ENCODE assay signal across 1 cellular context in the genomic region with DNA sequence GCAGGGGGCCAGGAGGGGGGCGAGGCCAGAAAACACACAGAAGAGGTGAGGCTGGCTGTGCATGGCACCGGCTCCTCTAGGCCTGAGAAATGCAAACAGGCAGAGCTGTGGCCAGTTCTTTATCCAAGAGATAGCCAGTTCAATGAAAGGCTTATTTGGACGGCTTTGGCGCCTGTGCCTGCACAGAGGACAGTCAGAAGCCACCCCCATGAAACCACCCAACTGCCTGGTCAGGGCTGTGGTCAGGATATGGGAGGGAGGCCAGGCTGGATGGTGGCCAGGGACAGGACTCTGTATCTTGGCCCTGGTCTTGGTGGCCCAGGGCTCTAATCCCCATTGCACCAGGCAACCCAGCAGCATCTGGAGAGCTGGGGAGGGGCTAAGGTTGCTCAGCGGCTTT.
TF ChIP-seq lines count a peak whose summit lies in the region.

No MANE protein-coding gene starts in this region.

TF ChIP-seq in K562, 482 proteins besides CTCF, POLR2A, EP300 and RAD21:
- TF ChIP-seq, protein P1, sequence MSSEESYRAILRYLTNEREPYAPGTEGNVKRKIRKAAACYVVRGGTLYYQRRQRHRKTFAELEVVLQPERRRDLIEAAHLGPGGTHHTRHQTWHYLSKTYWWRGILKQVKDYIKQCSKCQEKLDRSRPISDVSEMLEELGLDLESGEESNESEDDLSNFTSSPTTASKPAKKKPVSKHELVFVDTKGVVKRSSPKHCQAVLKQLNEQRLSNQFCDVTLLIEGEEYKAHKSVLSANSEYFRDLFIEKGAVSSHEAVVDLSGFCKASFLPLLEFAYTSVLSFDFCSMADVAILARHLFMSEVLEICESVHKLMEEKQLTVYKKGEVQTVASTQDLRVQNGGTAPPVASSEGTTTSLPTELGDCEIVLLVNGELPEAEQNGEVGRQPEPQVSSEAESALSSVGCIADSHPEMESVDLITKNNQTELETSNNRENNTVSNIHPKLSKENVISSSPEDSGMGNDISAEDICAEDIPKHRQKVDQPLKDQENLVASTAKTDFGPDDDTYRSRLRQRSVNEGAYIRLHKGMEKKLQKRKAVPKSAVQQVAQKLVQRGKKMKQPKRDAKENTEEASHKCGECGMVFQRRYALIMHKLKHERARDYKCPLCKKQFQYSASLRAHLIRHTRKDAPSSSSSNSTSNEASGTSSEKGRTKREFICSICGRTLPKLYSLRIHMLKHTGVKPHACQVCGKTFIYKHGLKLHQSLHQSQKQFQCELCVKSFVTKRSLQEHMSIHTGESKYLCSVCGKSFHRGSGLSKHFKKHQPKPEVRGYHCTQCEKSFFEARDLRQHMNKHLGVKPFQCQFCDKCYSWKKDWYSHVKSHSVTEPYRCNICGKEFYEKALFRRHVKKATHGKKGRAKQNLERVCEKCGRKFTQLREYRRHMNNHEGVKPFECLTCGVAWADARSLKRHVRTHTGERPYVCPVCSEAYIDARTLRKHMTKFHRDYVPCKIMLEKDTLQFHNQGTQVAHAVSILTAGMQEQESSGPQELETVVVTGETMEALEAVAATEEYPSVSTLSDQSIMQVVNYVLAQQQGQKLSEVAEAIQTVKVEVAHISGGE (CRISPR knock-in tag; IDR thresholded peaks at IDR 0.05), result no peak
- TF ChIP-seq HNRNPL (IDR thresholded peaks at IDR 0.05; ENCODE audit: low read depth, low read length), result no peak
- no peak for TF ChIP-seq STAG1 (CRISPR knock-in tag; IDR thresholded peaks at IDR 0.05; ENCODE audit: borderline replicate concordance)
- TF ChIP-seq ESRRA (IDR thresholded peaks at IDR 0.05; ENCODE audit: borderline replicate concordance, low read depth), result no peak
- TF ChIP-seq, protein P2, sequence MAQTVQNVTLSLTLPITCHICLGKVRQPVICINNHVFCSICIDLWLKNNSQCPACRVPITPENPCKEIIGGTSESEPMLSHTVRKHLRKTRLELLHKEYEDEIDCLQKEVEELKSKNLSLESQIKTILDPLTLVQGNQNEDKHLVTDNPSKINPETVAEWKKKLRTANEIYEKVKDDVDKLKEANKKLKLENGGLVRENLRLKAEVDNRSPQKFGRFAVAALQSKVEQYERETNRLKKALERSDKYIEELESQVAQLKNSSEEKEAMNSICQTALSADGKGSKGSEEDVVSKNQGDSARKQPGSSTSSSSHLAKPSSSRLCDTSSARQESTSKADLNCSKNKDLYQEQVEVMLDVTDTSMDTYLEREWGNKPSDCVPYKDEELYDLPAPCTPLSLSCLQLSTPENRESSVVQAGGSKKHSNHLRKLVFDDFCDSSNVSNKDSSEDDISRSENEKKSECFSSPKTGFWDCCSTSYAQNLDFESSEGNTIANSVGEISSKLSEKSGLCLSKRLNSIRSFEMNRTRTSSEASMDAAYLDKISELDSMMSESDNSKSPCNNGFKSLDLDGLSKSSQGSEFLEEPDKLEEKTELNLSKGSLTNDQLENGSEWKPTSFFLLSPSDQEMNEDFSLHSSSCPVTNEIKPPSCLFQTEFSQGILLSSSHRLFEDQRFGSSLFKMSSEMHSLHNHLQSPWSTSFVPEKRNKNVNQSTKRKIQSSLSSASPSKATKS (CRISPR knock-in tag; IDR thresholded peaks at IDR 0.05), result no peak
- TF ChIP-seq, protein P3, sequence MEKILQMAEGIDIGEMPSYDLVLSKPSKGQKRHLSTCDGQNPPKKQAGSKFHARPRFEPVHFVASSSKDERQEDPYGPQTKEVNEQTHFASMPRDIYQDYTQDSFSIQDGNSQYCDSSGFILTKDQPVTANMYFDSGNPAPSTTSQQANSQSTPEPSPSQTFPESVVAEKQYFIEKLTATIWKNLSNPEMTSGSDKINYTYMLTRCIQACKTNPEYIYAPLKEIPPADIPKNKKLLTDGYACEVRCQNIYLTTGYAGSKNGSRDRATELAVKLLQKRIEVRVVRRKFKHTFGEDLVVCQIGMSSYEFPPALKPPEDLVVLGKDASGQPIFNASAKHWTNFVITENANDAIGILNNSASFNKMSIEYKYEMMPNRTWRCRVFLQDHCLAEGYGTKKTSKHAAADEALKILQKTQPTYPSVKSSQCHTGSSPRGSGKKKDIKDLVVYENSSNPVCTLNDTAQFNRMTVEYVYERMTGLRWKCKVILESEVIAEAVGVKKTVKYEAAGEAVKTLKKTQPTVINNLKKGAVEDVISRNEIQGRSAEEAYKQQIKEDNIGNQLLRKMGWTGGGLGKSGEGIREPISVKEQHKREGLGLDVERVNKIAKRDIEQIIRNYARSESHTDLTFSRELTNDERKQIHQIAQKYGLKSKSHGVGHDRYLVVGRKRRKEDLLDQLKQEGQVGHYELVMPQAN (IDR thresholded peaks at IDR 0.05; ENCODE audit: borderline replicate concordance), result no peak
- no peak for TF ChIP-seq TRIM24 (IDR thresholded peaks at IDR 0.05)
- TF ChIP-seq, protein P4, sequence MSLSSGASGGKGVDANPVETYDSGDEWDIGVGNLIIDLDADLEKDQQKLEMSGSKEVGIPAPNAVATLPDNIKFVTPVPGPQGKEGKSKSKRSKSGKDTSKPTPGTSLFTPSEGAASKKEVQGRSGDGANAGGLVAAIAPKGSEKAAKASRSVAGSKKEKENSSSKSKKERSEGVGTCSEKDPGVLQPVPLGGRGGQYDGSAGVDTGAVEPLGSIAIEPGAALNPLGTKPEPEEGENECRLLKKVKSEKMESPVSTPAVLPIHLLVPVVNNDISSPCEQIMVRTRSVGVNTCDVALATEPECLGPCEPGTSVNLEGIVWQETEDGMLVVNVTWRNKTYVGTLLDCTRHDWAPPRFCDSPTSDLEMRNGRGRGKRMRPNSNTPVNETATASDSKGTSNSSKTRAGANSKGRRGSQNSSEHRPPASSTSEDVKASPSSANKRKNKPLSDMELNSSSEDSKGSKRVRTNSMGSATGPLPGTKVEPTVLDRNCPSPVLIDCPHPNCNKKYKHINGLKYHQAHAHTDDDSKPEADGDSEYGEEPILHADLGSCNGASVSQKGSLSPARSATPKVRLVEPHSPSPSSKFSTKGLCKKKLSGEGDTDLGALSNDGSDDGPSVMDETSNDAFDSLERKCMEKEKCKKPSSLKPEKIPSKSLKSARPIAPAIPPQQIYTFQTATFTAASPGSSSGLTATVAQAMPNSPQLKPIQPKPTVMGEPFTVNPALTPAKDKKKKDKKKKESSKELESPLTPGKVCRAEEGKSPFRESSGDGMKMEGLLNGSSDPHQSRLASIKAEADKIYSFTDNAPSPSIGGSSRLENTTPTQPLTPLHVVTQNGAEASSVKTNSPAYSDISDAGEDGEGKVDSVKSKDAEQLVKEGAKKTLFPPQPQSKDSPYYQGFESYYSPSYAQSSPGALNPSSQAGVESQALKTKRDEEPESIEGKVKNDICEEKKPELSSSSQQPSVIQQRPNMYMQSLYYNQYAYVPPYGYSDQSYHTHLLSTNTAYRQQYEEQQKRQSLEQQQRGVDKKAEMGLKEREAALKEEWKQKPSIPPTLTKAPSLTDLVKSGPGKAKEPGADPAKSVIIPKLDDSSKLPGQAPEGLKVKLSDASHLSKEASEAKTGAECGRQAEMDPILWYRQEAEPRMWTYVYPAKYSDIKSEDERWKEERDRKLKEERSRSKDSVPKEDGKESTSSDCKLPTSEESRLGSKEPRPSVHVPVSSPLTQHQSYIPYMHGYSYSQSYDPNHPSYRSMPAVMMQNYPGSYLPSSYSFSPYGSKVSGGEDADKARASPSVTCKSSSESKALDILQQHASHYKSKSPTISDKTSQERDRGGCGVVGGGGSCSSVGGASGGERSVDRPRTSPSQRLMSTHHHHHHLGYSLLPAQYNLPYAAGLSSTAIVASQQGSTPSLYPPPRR (CRISPR knock-in tag; IDR thresholded peaks at IDR 0.05; ENCODE audit: borderline replicate concordance), result no peak
- TF ChIP-seq, protein P5, sequence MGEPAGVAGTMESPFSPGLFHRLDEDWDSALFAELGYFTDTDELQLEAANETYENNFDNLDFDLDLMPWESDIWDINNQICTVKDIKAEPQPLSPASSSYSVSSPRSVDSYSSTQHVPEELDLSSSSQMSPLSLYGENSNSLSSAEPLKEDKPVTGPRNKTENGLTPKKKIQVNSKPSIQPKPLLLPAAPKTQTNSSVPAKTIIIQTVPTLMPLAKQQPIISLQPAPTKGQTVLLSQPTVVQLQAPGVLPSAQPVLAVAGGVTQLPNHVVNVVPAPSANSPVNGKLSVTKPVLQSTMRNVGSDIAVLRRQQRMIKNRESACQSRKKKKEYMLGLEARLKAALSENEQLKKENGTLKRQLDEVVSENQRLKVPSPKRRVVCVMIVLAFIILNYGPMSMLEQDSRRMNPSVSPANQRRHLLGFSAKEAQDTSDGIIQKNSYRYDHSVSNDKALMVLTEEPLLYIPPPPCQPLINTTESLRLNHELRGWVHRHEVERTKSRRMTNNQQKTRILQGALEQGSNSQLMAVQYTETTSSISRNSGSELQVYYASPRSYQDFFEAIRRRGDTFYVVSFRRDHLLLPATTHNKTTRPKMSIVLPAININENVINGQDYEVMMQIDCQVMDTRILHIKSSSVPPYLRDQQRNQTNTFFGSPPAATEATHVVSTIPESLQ (CRISPR knock-in tag; IDR thresholded peaks at IDR 0.05), result no peak
- TF ChIP-seq, protein P6, sequence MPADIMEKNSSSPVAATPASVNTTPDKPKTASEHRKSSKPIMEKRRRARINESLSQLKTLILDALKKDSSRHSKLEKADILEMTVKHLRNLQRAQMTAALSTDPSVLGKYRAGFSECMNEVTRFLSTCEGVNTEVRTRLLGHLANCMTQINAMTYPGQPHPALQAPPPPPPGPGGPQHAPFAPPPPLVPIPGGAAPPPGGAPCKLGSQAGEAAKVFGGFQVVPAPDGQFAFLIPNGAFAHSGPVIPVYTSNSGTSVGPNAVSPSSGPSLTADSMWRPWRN (IDR thresholded peaks at IDR 0.05; ENCODE audit: low read depth), result no peak
- no peak for TF ChIP-seq ZNF174 (CRISPR knock-in tag; IDR thresholded peaks at IDR 0.05)
- no peak for TF ChIP-seq ZNF436 (CRISPR knock-in tag; IDR thresholded peaks at IDR 0.05)
- TF ChIP-seq POLR3A (IDR thresholded peaks at IDR 0.05; ENCODE audit: borderline replicate concordance, extremely low read depth, insufficient read depth, insufficient read length), result no peak
- TF ChIP-seq RAD51 (IDR thresholded peaks at IDR 0.05; ENCODE audit: borderline replicate concordance, low read depth), result no peak
- TF ChIP-seq, protein P7, sequence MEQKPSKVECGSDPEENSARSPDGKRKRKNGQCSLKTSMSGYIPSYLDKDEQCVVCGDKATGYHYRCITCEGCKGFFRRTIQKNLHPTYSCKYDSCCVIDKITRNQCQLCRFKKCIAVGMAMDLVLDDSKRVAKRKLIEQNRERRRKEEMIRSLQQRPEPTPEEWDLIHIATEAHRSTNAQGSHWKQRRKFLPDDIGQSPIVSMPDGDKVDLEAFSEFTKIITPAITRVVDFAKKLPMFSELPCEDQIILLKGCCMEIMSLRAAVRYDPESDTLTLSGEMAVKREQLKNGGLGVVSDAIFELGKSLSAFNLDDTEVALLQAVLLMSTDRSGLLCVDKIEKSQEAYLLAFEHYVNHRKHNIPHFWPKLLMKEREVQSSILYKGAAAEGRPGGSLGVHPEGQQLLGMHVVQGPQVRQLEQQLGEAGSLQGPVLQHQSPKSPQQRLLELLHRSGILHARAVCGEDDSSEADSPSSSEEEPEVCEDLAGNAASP (IDR thresholded peaks at IDR 0.05), result no peak
- TF ChIP-seq ZNF124 (CRISPR knock-in tag; IDR thresholded peaks at IDR 0.05), result no peak
